ENCODE assay signal across 24 cellular contexts in genomic region chr2:200322607-200323006, GRCh38. TPM values are rescaled to one million over a fixed set of nuclear protein-coding genes. Genes with fewer than 3 reads are reported as not detected.
A peak's percentile ranks its signal among the peaks of the same experiment; 100 is the strongest.
DNase-seq lines count a peak whose midpoint lies in the region; ATAC-seq, FAIRE-seq and TF ChIP-seq lines count a peak whose summit lies in the region.
"Had no signal": no experiment of that assay in that cellular context is flagged by ENCODE, and none has a peak within 500 bp of the region (broad histone marks: within the 10 kb centered on the region; RNA-seq: fewer than 3 reads in every experiment).

No MANE protein-coding gene starts in this region.

- peak overlapping the region; percentile 45 for H4K91ac ChIP-seq in H1 (replicated peaks; ENCODE audit: insufficient read length, low read length)

- no peaks in the 10 kb centered on the region; the same call in 1 of the 2 replicates for H3K79me1 ChIP-seq in H1 (ENCODE audit: low read depth, low read length)

- no peak overlapping the region for H3K23ac ChIP-seq in H1 (ENCODE audit: insufficient read length)

- no peaks in the 10 kb centered on the region for H3K36me3 Mint-ChIP-seq in stimulated activated effector memory CD8-positive, alpha-beta T cell treated with anti-CD3 and anti-CD28 coated beads, Interleukin-12 subunit alpha, Interleukin-12 subunit beta, amount 100 ng/mL, for 72 hours
- H3K36me3 Mint-ChIP-seq: CD8-positive, alpha-beta T cell had no signal

- TF ChIP-seq POLR2A in H1 (IDR thresholded peaks at IDR 0.05; ENCODE audit: control extremely low read depth in 1 of 2, low read depth in 2 of 2, low read length in 2 of 2), result no peak
- no peak for TF ChIP-seq POLR2A in stomach (IDR thresholded peaks at IDR 0.05)

- H3K4me3 Mint-ChIP-seq in stimulated activated effector memory CD8-positive, alpha-beta T cell treated with anti-CD3 and anti-CD28 coated beads, Interleukin-12 subunit alpha, Interleukin-12 subunit beta, amount 100 ng/mL, for 72 hours, result no peak overlapping the region
- H3K4me3 Mint-ChIP-seq: CD8-positive, alpha-beta T cell had no signal

- BruUV-seq in Panc1 (replicated peaks; lab: Mats Ljungman, UMichigan), result no TSS peak

- no peak overlapping the region for H2BK5ac ChIP-seq in H1 (ENCODE audit: low read depth, low read length)

- 74% methylated on average over 1 of the region's 1 CpG; no CpG with 5 or more reads in 1 of the 2 experiments for WGBS in H1 (ENCODE audit: extremely low coverage in 1 of 2, insufficient coverage in 1 of 2, insufficient read length in 1 of 2, insufficient replicate concordance in 2 of 2, low coverage in 1 of 2, low lambda C conversion rate in 2 of 2, missing lambda C conversion rate in 1 of 2), 2 experiments
- WGBS in stomach, 5 donors, result 77 to 95% (median 91%) methylated on average over 1 of the region's 1 CpG

- in situ Hi-C loops in Panc1 (cut with HindIII; ENCODE audit: low pct_unique_long_range_greater_than_20kb, low sequenced_read_pairs), result no loop called here

- no peak overlapping the region for H2BK20ac ChIP-seq in H1 (ENCODE audit: low read length)

- no peak overlapping the region for H3K18ac ChIP-seq in H1 (ENCODE audit: extremely low read depth, low read length)

- H3K27ac ChIP-seq in left ventricle myocardium inferior (replicated peaks), result peak overlapping the region; percentile 45
- peak overlapping the region; percentile 57 for H3K27ac ChIP-seq in Panc1 (ENCODE audit: low read length)
- H3K27ac ChIP-seq in H1 (ENCODE audit: low read depth, low read length), result no peak overlapping the region
- H3K27ac ChIP-seq in stomach, result no peak overlapping the region
- H3K27ac ChIP-seq: BLaER1 treated with 17β-estradiol and CSF1 and Interleukin-3, amounts not matched to agents 10 nM and 100 nM; HL-60 had no signal

- no peaks in the 10 kb centered on the region for H3K9me3 ChIP-seq in left ventricle myocardium inferior (replicated peaks)
- no peaks in the 10 kb centered on the region for H3K9me3 ChIP-seq in Panc1 (ENCODE audit: control insufficient read depth, insufficient read depth, low read depth, low read length)
- no peaks in the 10 kb centered on the region for H3K9me3 ChIP-seq in H1 (ENCODE audit: insufficient read depth in 2 of 2, low read depth in 1 of 2, low read length in 1 of 2)
- H3K9me3 ChIP-seq in stomach, result no peaks in the 10 kb centered on the region
- H3K9me3 ChIP-seq: BLaER1 treated with 17β-estradiol and CSF1 and Interleukin-3, amounts not matched to agents 10 nM and 100 nM; MG63 had no signal

- H3K36me3 ChIP-seq in left ventricle myocardium inferior, result no peaks in the 10 kb centered on the region
- no peaks in the 10 kb centered on the region; the same call in 1 of the 2 replicates for H3K36me3 ChIP-seq in Panc1 (ENCODE audit: control insufficient read depth, insufficient read depth, low read length)
- H3K36me3 ChIP-seq in H1 (ENCODE audit: control insufficient read depth in 2 of 4, insufficient read depth in 4 of 4, low read length in 3 of 4), result peaks cover 0 to 2% (median 0%) of the 10 kb centered on the region in 4 experiments; a peak in 1 of 8 replicates
- H3K36me3 ChIP-seq in stomach, result no peaks in the 10 kb centered on the region

- peak overlapping the region; percentile 25; the same call in 1 of the 2 replicates for H2AK5ac ChIP-seq in H1 (ENCODE audit: low read depth, low read length)

- no peak for TF ChIP-seq CTCF in left ventricle myocardium inferior (IDR thresholded peaks at IDR 0.05; ENCODE audit: borderline replicate concordance)
- TF ChIP-seq CTCF in Panc1 (IDR thresholded peaks at IDR 0.05), result no peak
- TF ChIP-seq CTCF in H1 (IDR thresholded peaks at IDR 0.05; ENCODE audit: control extremely low read depth in 1 of 3, insufficient read depth in 1 of 3, low read depth in 1 of 3, low read length in 3 of 3), result no peak
- TF ChIP-seq CTCF in GM10266 (IDR thresholded peaks at IDR 0.05; ENCODE audit: control insufficient read depth, insufficient read depth, low read depth, missing control alignments), result no peak
- no peak for TF ChIP-seq CTCF in stomach (IDR thresholded peaks at IDR 0.05)

- no peak for FAIRE-seq in H1 (lab: Jason Lieb, UNC)
- FAIRE-seq: H54 had no signal

- no peak overlapping the region for H2BK120ac ChIP-seq in H1 (replicated peaks; ENCODE audit: low read depth, low read length)

- no peak overlapping the region for H3K4me2 ChIP-seq in H1 (ENCODE audit: insufficient read depth in 1 of 2, low read depth in 2 of 2, low read length in 2 of 2)
- H3K4me2 ChIP-seq: BLaER1 treated with 17β-estradiol and CSF1 and Interleukin-3, amounts not matched to agents 10 nM and 100 nM had no signal

- no peak overlapping the region for H2BK15ac ChIP-seq in H1 (ENCODE audit: low read length)

- H3K27ac Mint-ChIP-seq in stimulated activated effector memory CD8-positive, alpha-beta T cell treated with anti-CD3 and anti-CD28 coated beads, Interleukin-12 subunit alpha, Interleukin-12 subunit beta, amount 100 ng/mL, for 72 hours, result no peak overlapping the region
- H3K27ac Mint-ChIP-seq: CD8-positive, alpha-beta T cell had no signal

- no peak overlapping the region for H2BK12ac ChIP-seq in H1 (ENCODE audit: low read depth, low read length)

- H3K4me3 ChIP-seq in left ventricle myocardium inferior (no peak overlapping the region), Panc1 (ENCODE audit: low read depth in 2 of 2, low read length in 2 of 2) (no peak overlapping the region), H1 (ENCODE audit: extremely low read depth in 1 of 4, insufficient read depth in 2 of 4, low read depth in 3 of 4, low read length in 4 of 4) (no peak overlapping the region), stomach (no peak overlapping the region)
- H3K4me3 ChIP-seq: BLaER1 treated with 17β-estradiol and CSF1 and Interleukin-3, amounts not matched to agents 10 nM and 100 nM; MG63 had no signal

- H3K79me2 ChIP-seq in H1 (ENCODE audit: control insufficient read depth in 1 of 2, insufficient read depth in 2 of 2, low read length in 2 of 2), result peaks cover 15 to 100% of the 10 kb centered on the region in 2 experiments; a peak in 3 of 4 replicates

- POLR2A ChIA-PET in Panc1 (lab: Charles Lee), result no interaction called here
- POLR2A ChIA-PET in H1 (lab: Charles Lee; ENCODE audit: partially characterized antibody), result interaction anchor here (0.9 to 1.7 kb wide), 5 partner anchors 8 to 337 kb away, joined by 3 to 6 read pairs (median 5); no protein-coding TSS in a partner anchor

- intact Hi-C loops in left ventricle myocardium inferior (cut with micrococcal nuclease) (no loop called here), Right ventricle myocardium inferior (cut with DNase I) (no loop called here), Panc1 (cut with micrococcal nuclease; ENCODE audit: unreplicated experiment) (no loop called here), stomach (cut with DNase I; ENCODE audit: low total_unique reads) (no loop called here)

- H3K27me3 ChIP-seq in left ventricle myocardium inferior (ENCODE audit: low read depth) (no peaks in the 10 kb centered on the region), Panc1 (ENCODE audit: control insufficient read depth, insufficient read depth, low read length) (no peaks in the 10 kb centered on the region), H1 (replicated peaks in 1 of 4; ENCODE audit: control insufficient read depth in 3 of 4, extremely low read depth in 1 of 4, insufficient read depth in 3 of 4, low read length in 3 of 4) (no peaks in the 10 kb centered on the region), stomach (no peaks in the 10 kb centered on the region)
- H3K27me3 ChIP-seq: BLaER1 treated with 17β-estradiol and CSF1 and Interleukin-3, amounts not matched to agents 10 nM and 100 nM; MG63 had no signal

- no peak overlapping the region for H3K9ac ChIP-seq in H1 (replicated peaks in 1 of 4; ENCODE audit: extremely low read depth in 1 of 4, low read depth in 3 of 4, low read length in 3 of 4)
- H3K9ac ChIP-seq: BLaER1 treated with 17β-estradiol and CSF1 and Interleukin-3, amounts not matched to agents 10 nM and 100 nM had no signal

- CTCF ChIA-PET in Panc1 (lab: Charles Lee) (no interaction called here), H1 (lab: Charles Lee; ENCODE audit: partially characterized antibody) (interaction anchor here (0.7 kb wide), 1 partner anchor 157 kb away, joined by 3 read pairs; no protein-coding TSS in a partner anchor)

- no peaks in the 10 kb centered on the region for H3K23me2 ChIP-seq in H1 (ENCODE audit: low read depth, low read length)

- DNase-seq in left ventricle myocardium inferior (no peak), Right ventricle myocardium inferior (ENCODE audit: missing footprints) (no peak), Panc1 (ENCODE audit: low read depth, low spot score) (no peak), H1 (ENCODE audit: low read depth in 1 of 2, low spot score in 2 of 2) (no peak), GM10266 (ENCODE audit: extremely low spot score) (no peak), stomach (no peak)
- DNase-seq in stimulated activated effector memory CD8-positive, alpha-beta T cell treated with anti-CD3 and anti-CD28 coated beads, Interleukin-12 subunit alpha, Interleukin-12 subunit beta, amount 100 ng/mL, for 72 hours (ENCODE audit: low spot score in 2 of 2), result no peak
- DNase-seq: CD8-positive, alpha-beta T cell; DMS53; IMR-90; Karpas-422; MG63; NCI-H1048; NCI-H146; NCI-H2081; NCI-H2171 treated with DMSO at 0.1 percent for 48 hours; NCI-H446; OCI-M1; SHP77 treated with DMSO at 0.1 percent for 48 hours had no signal

- H3K56ac ChIP-seq in H1 (replicated peaks; ENCODE audit: insufficient read length, low read depth, low read length), result no peak overlapping the region

- no peak for TF ChIP-seq RAD21 in H1 (IDR thresholded peaks at IDR 0.05 in 1 of 2, conservative IDR thresholded peaks at IDR 0.05 in 1 of 2; ENCODE audit: low read depth in 2 of 2, low read length in 2 of 2)

- H4K5ac ChIP-seq in H1 (ENCODE audit: insufficient read length, low read depth, low read length), result peak overlapping the region; percentile 62

- no peak overlapping the region for H3K4ac ChIP-seq in H1 (replicated peaks; ENCODE audit: insufficient read length, low read depth, low read length)

- H4K20me1 ChIP-seq in H1 (replicated peaks in 1 of 2; ENCODE audit: control insufficient read depth in 1 of 2, insufficient read depth in 2 of 2, low read length in 2 of 2), result peaks cover 0 to 4% of the 10 kb centered on the region in 2 experiments

- TF ChIP-seq EP300 in H1 (IDR thresholded peaks at IDR 0.05; ENCODE audit: borderline replicate concordance in 1 of 2, low read depth in 2 of 2, low read length in 2 of 2), result no peak
- no peak for TF ChIP-seq EP300 in stomach (IDR thresholded peaks at IDR 0.05)

- ATAC-seq in Right ventricle myocardium inferior, result no peak
- ATAC-seq in Panc1, result no peak
- ATAC-seq in stimulated activated effector memory CD8-positive, alpha-beta T cell treated with anti-CD3 and anti-CD28 coated beads, Interleukin-12 subunit alpha, Interleukin-12 subunit beta, amount 100 ng/mL, for 72 hours, result peak; percentile 34
- no peak for ATAC-seq in HG03439 (IDR thresholded peaks at IDR 0.05; ENCODE audit: unreplicated experiment)
- ATAC-seq: CD8-positive, alpha-beta T cell; SK-N-SH treated with all-trans-retinoic acid at 6 μM for 48 hours had no signal

- no peak overlapping the region for H3K14ac ChIP-seq in H1 (ENCODE audit: insufficient read length)

- H3K4me1 Mint-ChIP-seq in stimulated activated effector memory CD8-positive, alpha-beta T cell treated with anti-CD3 and anti-CD28 coated beads, Interleukin-12 subunit alpha, Interleukin-12 subunit beta, amount 100 ng/mL, for 72 hours, result peaks cover 5% of the 10 kb centered on the region

- no peak overlapping the region for H4K8ac ChIP-seq in H1 (ENCODE audit: extremely low read depth, insufficient read depth, low read length)

- H3K9me3 Mint-ChIP-seq in stimulated activated effector memory CD8-positive, alpha-beta T cell treated with anti-CD3 and anti-CD28 coated beads, Interleukin-12 subunit alpha, Interleukin-12 subunit beta, amount 100 ng/mL, for 72 hours, result no peaks in the 10 kb centered on the region
- H3K9me3 Mint-ChIP-seq: CD8-positive, alpha-beta T cell had no signal

- H2AFZ ChIP-seq in H1 (ENCODE audit: low read length), result no peak overlapping the region

- H3K4me1 ChIP-seq in left ventricle myocardium inferior (peaks cover 69% of the 10 kb centered on the region), Panc1 (ENCODE audit: control insufficient read depth, insufficient read depth, low read length) (peaks cover 66% of the 10 kb centered on the region), H1 (replicated peaks in 1 of 4; ENCODE audit: control insufficient read depth in 3 of 4, insufficient read depth in 4 of 4, low read length in 3 of 4) (peaks cover 2 to 35% (median 30%) of the 10 kb centered on the region in 4 experiments), stomach (peaks cover 0 to 39% (median 25%) of the 10 kb centered on the region in 4 donors)

RNA-seq across cellular contexts. Expression of gene SPATS2L, which starts 16.1 kb away (rescaled TPM):
- total RNA-seq in left ventricle myocardium inferior (54.9 TPM), Right ventricle myocardium inferior (89.5 TPM), Panc1 (2021; ENCODE audit: unreplicated experiment) (282 TPM), stomach (100 to 1,000 TPM in 2 of 5 donors, 10 to 100 TPM in 3; 36.8 to 245 (median 99.3) TPM)
- polyA plus RNA-seq in Panc1 (2012; ENCODE audit: insufficient read length), result 189 TPM
- 177 and 189 TPM in 2 replicates for total RNA-seq in H1 (2021; fragmentation: NEBNext Ultra II Directional; extraction: Animal tissue kit (Norgen Biotek cat#: 25700))
- polyA plus RNA-seq in H1 (2011; rRNA removed) (55.3 and 67.3 TPM in 2 replicates), stomach (100 to 1,000 TPM in 1 of 3 donors, 10 to 100 TPM in 2; 41.3 to 116 (median 59.1) TPM)
- 93.6 TPM for polyA plus RNA-seq in H1 (2011; cell fraction: cytosol; rRNA removed)
- 196 TPM for polyA plus RNA-seq in H1 (2011; cell fraction: nucleus; rRNA removed)
- 106 to 126 TPM (median 119 TPM) in 4 replicates for polyA plus RNA-seq in H1 (2012, experiment 1 of 2)
- polyA plus RNA-seq in H1 (2012, experiment 2 of 2), result 30.9 TPM
- 376 TPM for polyA plus RNA-seq in H1 (2013, experiment 1 of 2)
- 381 TPM for polyA plus RNA-seq in H1 (2013, experiment 2 of 2)
- 116 and 136 TPM in 2 replicates for polyA minus RNA-seq in H1 (2011; rRNA and poly(A)+ RNA removed)
- 78.2 TPM for polyA minus RNA-seq in H1 (2011; cell fraction: cytosol; rRNA and poly(A)+ RNA removed)
- polyA minus RNA-seq in H1 (2011; cell fraction: nucleus; rRNA and poly(A)+ RNA removed), result 202 TPM

Comparison
In these comparisons a context has a peak if more than half of its experiments do, and no peak if none do; other contexts are left out.
1. H3K27ac ChIP-seq: peak in left ventricle myocardium inferior (single experiment) and Panc1 (single experiment); none in H1 (single experiment) and stomach (0 of 5).